ENCODE assay signal across 12 cellular contexts in the genomic region with DNA sequence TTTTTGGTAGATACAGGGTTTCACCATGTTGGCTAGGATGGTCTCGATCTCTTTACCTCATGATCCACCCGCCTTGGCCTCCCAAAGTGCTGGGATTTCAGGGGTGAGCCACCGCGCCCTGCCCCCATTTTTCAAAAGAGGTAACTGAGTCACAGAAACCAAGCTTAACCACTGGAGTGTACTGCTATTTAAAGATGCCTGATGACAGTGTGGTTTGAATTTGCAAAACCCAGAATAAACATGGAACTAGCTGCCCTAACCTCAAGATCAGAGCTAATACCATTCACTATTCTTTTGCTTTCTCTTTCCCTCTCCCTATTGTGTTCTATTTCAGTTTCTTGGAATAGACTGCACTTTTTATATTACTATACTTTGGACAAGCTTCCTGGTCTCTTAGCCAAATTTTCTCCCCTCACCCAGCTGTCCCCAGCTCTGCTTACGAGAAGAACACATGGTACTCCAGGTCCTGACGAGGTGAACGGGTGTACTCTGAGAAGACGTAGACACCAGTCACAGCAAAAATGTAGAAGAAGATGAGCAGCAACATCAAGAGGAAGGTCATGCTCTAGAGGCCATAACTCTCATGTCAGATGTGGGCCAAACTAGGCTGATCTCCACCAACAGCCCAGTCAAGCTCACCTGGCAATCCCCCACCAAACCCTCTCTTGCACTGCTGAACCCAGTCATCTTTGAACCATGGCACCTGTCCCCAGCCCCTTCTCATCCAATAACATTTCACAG. TPM values are rescaled to one million over a fixed set of nuclear protein-coding genes. Genes with fewer than 3 reads are reported as not detected.
A peak's percentile ranks its signal among the peaks of the same experiment; 100 is the strongest.
DNase-seq lines count a peak whose midpoint lies in the region; ATAC-seq and TF ChIP-seq lines count a peak whose summit lies in the region.
"Not testable (repeated sequence)": the region's sequence is repeated elsewhere in the genome, so short reads cannot be mapped to it uniquely, and the experiment has no call there.
"Had no signal": no experiment of that assay in that cellular context is flagged by ENCODE, and none has a peak within 500 bp of the region (broad histone marks: within the 10 kb centered on the region; RNA-seq: fewer than 3 reads in every experiment).

No MANE protein-coding gene starts in this region.

- not testable (repeated sequence) for H3K4me1 ChIP-seq in mucosa of descending colon (ENCODE audit: low read depth)

- peak; percentile 87 for DNase-seq in GM12865 (ENCODE audit: low read depth)
- DNase-seq in T-helper 17 cell, mucosa of descending colon: not testable (repeated sequence)

- peak overlapping the region; percentile 46 for H3K4me3 ChIP-seq in GM12865 (ENCODE audit: low read depth, low read length)
- not testable (repeated sequence) for H3K4me3 ChIP-seq in mucosa of descending colon

- not testable (repeated sequence) for H3K4me1 Mint-ChIP-seq in T-helper 17 cell

- not testable (repeated sequence) for H3K4me3 Mint-ChIP-seq in T-helper 17 cell

- H3K27me3 Mint-ChIP-seq in T-helper 17 cell, result not testable (repeated sequence)

- intact Hi-C loops in mucosa of descending colon (cut with DNase I, micrococcal nuclease), result not testable (repeated sequence)

- not testable (repeated sequence) for H3K36me3 Mint-ChIP-seq in T-helper 17 cell (ENCODE audit: low read depth)

- not testable (repeated sequence) for TF ChIP-seq CTCF in GM12865 (IDR thresholded peaks at IDR 0.05; ENCODE audit: insufficient read depth, low read depth, low read length, missing control alignments); mucosa of descending colon (IDR thresholded peaks at IDR 0.05)

- peak overlapping the region; percentile 27 for H3K27ac Mint-ChIP-seq in T-helper 17 cell

- H3K9me3 ChIP-seq in T-helper 17 cell (ENCODE audit: control insufficient read depth, low read length, poor library complexity, severe bottlenecking); mucosa of descending colon: not testable (repeated sequence)

- not testable (repeated sequence) for H3K36me3 ChIP-seq in mucosa of descending colon (ENCODE audit: low read depth)

- ATAC-seq in GM18907 (IDR thresholded peaks at IDR 0.05; ENCODE audit: unreplicated experiment), result peak; percentile 52
- ATAC-seq in GM21447 (IDR thresholded peaks at IDR 0.05; ENCODE audit: unreplicated experiment), result peak; percentile 78
- peak; percentile 61 for ATAC-seq in HG02852 (IDR thresholded peaks at IDR 0.05; ENCODE audit: unreplicated experiment)
- ATAC-seq in HG03432 (IDR thresholded peaks at IDR 0.05; ENCODE audit: unreplicated experiment), result peak; percentile 63
- not testable (repeated sequence) for ATAC-seq in T-helper 17 cell
- ATAC-seq in mucosa of descending colon, result peak; percentile 21

RNA-seq across cellular contexts. Expression of a gene that starts 10.0 kb away (rescaled TPM):
- total RNA-seq in T-helper 17 cell (1 to 10 TPM; 5.4 to 7.8 TPM), mucosa of descending colon (10 to 100 TPM in 1 of 3 donors, 1 to 10 TPM in 2; 7.0 to 10.8 (median 8.0) TPM)
- total RNA-seq: H4 had no signal

RNA-seq across cellular contexts. Expression of a gene that starts 20.0 kb away (rescaled TPM):
- total RNA-seq in T-helper 17 cell (1 to 10 TPM; 1.8 TPM), mucosa of descending colon (1 to 10 TPM; 1.1 to 1.4 (median 1.4) TPM)
- total RNA-seq: HT1080, IMR-90, Right ventricle myocardium inferior had no signal

RNA-seq across cellular contexts. Expression of a gene that starts 44.8 kb away (rescaled TPM):
- total RNA-seq in T-helper 17 cell (not detected), mucosa of descending colon (100 to 1,000 TPM; 105 to 242 (median 213) TPM)
- total RNA-seq: CD8-positive, alpha-beta memory T cell; IMR-90 had no signal

RNA-seq across cellular contexts. Expression of a gene that starts 48.6 kb away (rescaled TPM):
- total RNA-seq in T-helper 17 cell (10 to 100 TPM; 25.6 to 35.5 TPM), mucosa of descending colon (100 to 1,000 TPM in 1 of 3 donors, 10 to 100 TPM in 2; 65.2 to 126 (median 87.7) TPM)

RNA-seq across cellular contexts. Expression of a gene that starts 55.0 kb away (rescaled TPM):
- not detected for total RNA-seq in T-helper 17 cell
- 100 to 1,000 TPM in 2 of 3 donors, 10 to 100 TPM in 1; 87.0 to 225 (median 215) TPM for total RNA-seq in mucosa of descending colon
- total RNA-seq: CD8-positive, alpha-beta memory T cell; IMR-90 had no signal

Comparison
In these comparisons a context has a peak if more than half of its experiments do, and no peak if none do; other contexts are left out.
1. RNA of a gene that starts 44.8 kb away (total RNA-seq): 105 to 242 TPM in mucosa of descending colon; not detected in T-helper 17 cell; every median in the first group is over 100 times any median in the second.